Comparison of ENCODE assay signal across 8 cellular contexts in genomic region chr14:80202888-80203562, GRCh38. TPM values are rescaled to one million over a fixed set of nuclear protein-coding genes. Genes with fewer than 3 reads are reported as not detected.
DNase-seq lines count a peak whose midpoint lies in the region; ATAC-seq and TF ChIP-seq lines count a peak whose summit lies in the region.
"Had no signal": no experiment of that assay in that cellular context is flagged by ENCODE, and none has a peak within 500 bp of the region (broad histone marks: within the 10 kb centered on the region; RNA-seq: fewer than 3 reads in every experiment).

No MANE protein-coding gene starts in this region.

- H3K27ac ChIP-seq in HCT116 (ENCODE audit: low read depth, low read length) = no peak overlapping the region

- peak; percentile 63 for ATAC-seq in HCT116
- ATAC-seq in GM21515 (IDR thresholded peaks at IDR 0.05; ENCODE audit: unreplicated experiment) = no peak
- ATAC-seq: esophagus mucosa had no signal

- TF ChIP-seq RAD21 in HCT116 (IDR thresholded peaks at IDR 0.05; ENCODE audit: low read depth) = no peak

- H3K9ac ChIP-seq in HCT116 (ENCODE audit: low read length) = no peak overlapping the region

- POLR2A ChIA-PET in HCT116 (lab: Charles Lee) = no interaction called here

- H3K79me2 ChIP-seq in HCT116 (ENCODE audit: insufficient read depth, low read length) = no peaks in the 10 kb centered on the region

- TF ChIP-seq CTCF in HCT116 (IDR thresholded peaks at IDR 0.05 in 2 of 3, conservative IDR thresholded peaks at IDR 0.05 in 1 of 3; ENCODE audit: borderline replicate concordance in 1 of 3, insufficient read depth in 1 of 3, low read depth in 2 of 3, low read length in 2 of 3) = peak in 2 of 3 experiments; percentile 57 to 71; a peak in 4 of 6 replicates

- no TSS peak for BruUV-seq in HCT116 (replicated peaks; lab: Mats Ljungman, UMichigan)

- no peaks in the 10 kb centered on the region for H3K9me2 ChIP-seq in HCT116 (ENCODE audit: insufficient read depth)

- CTCF ChIA-PET in HCT116 (lab: Charles Lee) = interaction anchor here (1.0 kb wide), 1 partner anchor 646 kb away, joined by 3 read pairs; no protein-coding TSS in a partner anchor

- no peaks in the 10 kb centered on the region for H4K20me1 ChIP-seq in HCT116 (ENCODE audit: insufficient read depth)

- RAD21 ChIA-PET in HCT116 (lab: Charles Lee; ENCODE audit: low non-redundant PET in 1 of 2, low total read pairs in 2 of 2, uncharacterized antibody in 2 of 2, unreplicated experiment in 2 of 2) = no interaction called here

- H3K4me3 ChIP-seq in HCT116 (replicated peaks in 1 of 2; ENCODE audit: low read depth in 1 of 2, low read length in 2 of 2) = no peak overlapping the region

- no peaks in the 10 kb centered on the region for H3K36me3 ChIP-seq in HCT116 (ENCODE audit: control insufficient read depth in 1 of 2, insufficient read depth in 2 of 2, low read length in 2 of 2)

- no peak for TF ChIP-seq POLR2A in HCT116 (IDR thresholded peaks at IDR 0.05; ENCODE audit: borderline replicate concordance, extremely low read depth, insufficient read depth, insufficient read length)

- H3K4me2 ChIP-seq in HCT116 (ENCODE audit: low read length) = no peak overlapping the region

- no peaks in the 10 kb centered on the region for H3K4me1 ChIP-seq in HCT116 (ENCODE audit: control insufficient read depth in 1 of 2, insufficient read depth in 2 of 2, low read length in 2 of 2)

- no peaks in the 10 kb centered on the region for H3K9me3 ChIP-seq in HCT116 (ENCODE audit: control insufficient read depth in 1 of 2, insufficient read depth in 1 of 2, low read depth in 1 of 2, low read length in 2 of 2)

- no peak overlapping the region for H2AFZ ChIP-seq in HCT116 (ENCODE audit: low read depth, low read length, poor library complexity, severe bottlenecking)

- intact Hi-C loops in HCT116 (cut with micrococcal nuclease) = no loop called here

- peak; percentile 79 for DNase-seq in ELF-1 (ENCODE audit: low read depth, low spot score)
- no peak for DNase-seq in HCT116 (ENCODE audit: low read depth, low spot score)
- DNase-seq in UCSD-AML1 (lab: John Stamatoyannopoulos, UW; ENCODE audit: unreplicated experiment) = peak; percentile 18
- peak; percentile 7 to 31 for DNase-seq in lung microvascular endothelial cell (ENCODE audit: low read depth in 2 of 2)
- no peak for DNase-seq in A172 (ENCODE audit: low spot score)
- DNase-seq in activated CD8-positive, alpha-beta memory T cell treated with anti-CD3 and anti-CD28 coated beads, Interleukin-2, amount 50 U/mL, for 4 hours = no peak

- H3K27me3 ChIP-seq in HCT116 (ENCODE audit: insufficient read depth, low read length) = no peaks in the 10 kb centered on the region; the same call in 1 of the 2 replicates

TF ChIP-seq in HCT116, 20 proteins besides CTCF, POLR2A, EP300 and RAD21:
- no peak for TF ChIP-seq YY1 (IDR thresholded peaks at IDR 0.05; ENCODE audit: extremely low read depth, insufficient replicate concordance, low read depth, low read length)
- no peak for TF ChIP-seq ATF3 (IDR thresholded peaks at IDR 0.05)
- TF ChIP-seq EZH2 (IDR thresholded peaks at IDR 0.05) = no peak
- TF ChIP-seq POLR2AphosphoS5 (IDR thresholded peaks at IDR 0.05; ENCODE audit: low read depth, low read length) = no peak
- TF ChIP-seq JUND (IDR thresholded peaks at IDR 0.05) = no peak
- TF ChIP-seq CEBPB (IDR thresholded peaks at IDR 0.05; ENCODE audit: low read depth) = no peak
- TF ChIP-seq SIN3A (IDR thresholded peaks at IDR 0.05; ENCODE audit: low read depth) = no peak
- no peak for TF ChIP-seq ZNF274 (IDR thresholded peaks at IDR 0.05; ENCODE audit: low read depth, low read length)
- TF ChIP-seq FOSL1 (IDR thresholded peaks at IDR 0.05; ENCODE audit: low read depth) = no peak
- TF ChIP-seq MAX (IDR thresholded peaks at IDR 0.05) = no peak
- TF ChIP-seq ZBTB33 (IDR thresholded peaks at IDR 0.05; ENCODE audit: extremely low read depth, insufficient replicate concordance, low read length) = no peak
- TF ChIP-seq SP1 (IDR thresholded peaks at IDR 0.05; ENCODE audit: low read depth) = no peak

RNA-seq across cellular contexts. Expression of gene DIO2, which starts 8.3 kb away (rescaled TPM):
- total RNA-seq in HCT116 (2021; ENCODE audit: unreplicated experiment) (0.10 TPM), lung microvascular endothelial cell (not detected in 2 replicates)
- 0.01 and 0.03 TPM in 2 replicates for polyA plus RNA-seq in HCT116 (2012)
- total RNA-seq in A172 (2014; rRNA removed; shearing (Covaris generic)) = 22.4 and 40.5 TPM in 2 replicates

Comparison
In these comparisons a context has a peak if more than half of its experiments do, and no peak if none do; other contexts are left out.
1. DNase-seq: peak in ELF-1 (single experiment), UCSD-AML1 (single experiment) and lung microvascular endothelial cell (2 of 2); none in HCT116 (single experiment), A172 (single experiment) and activated CD8-positive, alpha-beta memory T cell treated with anti-CD3 and anti-CD28 coated beads, Interleukin-2, amount 50 U/mL, for 4 hours (single experiment).
2. RNA of gene DIO2, which starts 8.3 kb away (total RNA-seq): 22.4 to 40.5 TPM in A172; 0.10 TPM in HCT116 (single experiment) and not detected in lung microvascular endothelial cell; every median in the first group is over 10 times any median in the second.